ENCODE assay signal across 23 cellular contexts in genomic region chr14:26548431-26548830, GRCh38. TPM values are rescaled to one million over a fixed set of nuclear protein-coding genes. Genes with fewer than 3 reads are reported as not detected.
"Had no signal": no experiment of that assay in that cellular context is flagged by ENCODE, and none has a peak within 500 bp of the region (broad histone marks: within the 10 kb centered on the region; RNA-seq: fewer than 3 reads in every experiment).

No MANE protein-coding gene starts in this region.

- H3K27me3 ChIP-seq: dorsolateral prefrontal cortex, gastrocnemius medialis, left lung, neural progenitor cell, right lobe of liver, stomach, testis, tibial artery had no signal

- H3K9ac ChIP-seq: neural progenitor cell, parathyroid adenoma had no signal

- H3K27ac ChIP-seq: dorsolateral prefrontal cortex, epithelial cell of prostate, gastrocnemius medialis, left lung, neural progenitor cell, parathyroid adenoma, right lobe of liver, stomach, testis, tibial artery had no signal

- H3K4me1 ChIP-seq: gastrocnemius medialis, left lung, neural progenitor cell, parathyroid adenoma, right lobe of liver, testis, tibial artery had no signal

- H2AFZ ChIP-seq: neural progenitor cell, parathyroid adenoma had no signal

- H3K4me2 ChIP-seq: neural progenitor cell had no signal

- DNase-seq: central memory CD4-positive, alpha-beta T cell; dorsolateral prefrontal cortex; effector CD4-positive, alpha-beta T cell; gastrocnemius medialis; head of caudate nucleus; left cardiac atrium; left lung; mesendoderm; midbrain; naive thymus-derived CD4-positive, alpha-beta T cell; right lobe of liver; small intestine; stimulated activated CD4-positive, alpha-beta T cell treated with anti-CD3 and anti-CD28 coated beads, Interleukin-15, amount 100 ng/mL, for 24 hours; stimulated activated CD4-positive, alpha-beta T cell treated with anti-CD3 and anti-CD28 coated beads, Interleukin-2, amount 100 ng/mL, for 48 hours; stimulated activated naive CD4-positive, alpha-beta T cell; stomach; testis; tibial artery had no signal

- H3K4me3 ChIP-seq: dorsolateral prefrontal cortex, gastrocnemius medialis, left lung, neural progenitor cell, right lobe of liver, stomach, testis, tibial artery had no signal

- H3K9me3 ChIP-seq: gastrocnemius medialis, left lung, right lobe of liver, stomach, testis, tibial artery had no signal

- ATAC-seq: esophagus mucosa; gastrocnemius medialis; left cardiac atrium; left lung; naive thymus-derived CD4-positive, alpha-beta T cell; right lobe of liver had no signal

- H3K36me3 ChIP-seq: gastrocnemius medialis, left lung, neural progenitor cell, right lobe of liver, stomach, tibial artery had no signal

RNA-seq across cellular contexts. Expression of gene NOVA1, which starts 49.4 kb away (rescaled TPM):
- total RNA-seq: lung microvascular endothelial cell had no signal
- polyA plus RNA-seq: naive thymus-derived CD4-positive, alpha-beta T cell had no signal
